ENCODE assay signal across 1 cellular context in genomic region chr10:30538086-30538485, GRCh38.
TF ChIP-seq lines count a peak whose summit lies in the region.

No MANE protein-coding gene starts in this region.

TF ChIP-seq in HepG2, 621 proteins besides CTCF, POLR2A, EP300 and RAD21 (continued from another document and continues in another):
- TF ChIP-seq ZNF616 (CRISPR knock-in tag; IDR thresholded peaks at IDR 0.05; ENCODE audit: low read depth) = no peak
- TF ChIP-seq MEF2D (CRISPR knock-in tag; IDR thresholded peaks at IDR 0.05) = peak; percentile 47; the same call in 1 of the 2 replicates
- no peak for TF ChIP-seq ZNF788 (CRISPR knock-in tag; IDR thresholded peaks at IDR 0.05; ENCODE audit: borderline replicate concordance)
- no peak for TF ChIP-seq ZBTB43 (CRISPR knock-in tag; conservative IDR thresholded peaks at IDR 0.05)
- TF ChIP-seq FOXA3 (CRISPR knock-in tag; IDR thresholded peaks at IDR 0.05) = peak; percentile 89
- TF ChIP-seq ZNF577 (CRISPR knock-in tag; IDR thresholded peaks at IDR 0.05; ENCODE audit: borderline replicate concordance, low read depth) = no peak
- no peak for TF ChIP-seq ZNF30 (CRISPR knock-in tag; IDR thresholded peaks at IDR 0.05)
- TF ChIP-seq MED13 (CRISPR knock-in tag; IDR thresholded peaks at IDR 0.05) = no peak
- TF ChIP-seq SOX6 (IDR thresholded peaks at IDR 0.05) = no peak
- TF ChIP-seq SOX6 (CRISPR knock-in tag; IDR thresholded peaks at IDR 0.05) = peak; percentile 75
- no peak for TF ChIP-seq ZNF891 (CRISPR knock-in tag; IDR thresholded peaks at IDR 0.05)
- TF ChIP-seq ZNF20 (CRISPR knock-in tag; IDR thresholded peaks at IDR 0.05) = no peak
- no peak for TF ChIP-seq U2AF1 (optimal IDR thresholded peaks at IDR 0.05; ENCODE audit: low read depth, low read length)
- no peak for TF ChIP-seq HIC2 (CRISPR knock-in tag; IDR thresholded peaks at IDR 0.05; ENCODE audit: low read depth)
- peak; percentile 99 for TF ChIP-seq ZKSCAN1 (IDR thresholded peaks at IDR 0.05; ENCODE audit: low read length)
- no peak for TF ChIP-seq CENPBD1 (CRISPR knock-in tag; IDR thresholded peaks at IDR 0.05; ENCODE audit: borderline replicate concordance, low read depth)
- no peak for TF ChIP-seq ATAD3A (CRISPR knock-in tag; IDR thresholded peaks at IDR 0.05)
- no peak for TF ChIP-seq ZNF451 (CRISPR knock-in tag; IDR thresholded peaks at IDR 0.05)
- no peak for TF ChIP-seq ZBTB7B (CRISPR knock-in tag; IDR thresholded peaks at IDR 0.05)
- peak; percentile 72; the same call in 1 of the 2 replicates for TF ChIP-seq ARID3A (IDR thresholded peaks at IDR 0.05; ENCODE audit: low read depth, low read length)
- no peak for TF ChIP-seq POLR2AphosphoS5 (IDR thresholded peaks at IDR 0.05; ENCODE audit: low read depth, low read length)
- TF ChIP-seq ZNF275 (CRISPR knock-in tag; IDR thresholded peaks at IDR 0.05; ENCODE audit: borderline replicate concordance) = no peak
- TF ChIP-seq ZNF335 (CRISPR knock-in tag; IDR thresholded peaks at IDR 0.05) = no peak
- peak; percentile 75 for TF ChIP-seq NR2F2 (IDR thresholded peaks at IDR 0.05; ENCODE audit: borderline replicate concordance, low read depth)
- peak; percentile 83 for TF ChIP-seq FOSL1 (CRISPR knock-in tag; IDR thresholded peaks at IDR 0.05; ENCODE audit: borderline replicate concordance)
- no peak for TF ChIP-seq ARID2 (CRISPR knock-in tag; IDR thresholded peaks at IDR 0.05; ENCODE audit: borderline replicate concordance)
- no peak for TF ChIP-seq SALL2 (CRISPR knock-in tag; IDR thresholded peaks at IDR 0.05)
- TF ChIP-seq CEBPB (IDR thresholded peaks at IDR 0.05; ENCODE audit: borderline replicate concordance, low read depth, low read length) = no peak
- peak; percentile 55; the same call in 1 of the 2 replicates for TF ChIP-seq HMG20A (CRISPR knock-in tag; IDR thresholded peaks at IDR 0.05; ENCODE audit: borderline replicate concordance)
- TF ChIP-seq SRF (IDR thresholded peaks at IDR 0.05; ENCODE audit: low read depth, low read length) = no peak
- TF ChIP-seq ZNF558 (CRISPR knock-in tag; IDR thresholded peaks at IDR 0.05; ENCODE audit: borderline replicate concordance) = no peak
- TF ChIP-seq DZIP1 (CRISPR knock-in tag; IDR thresholded peaks at IDR 0.05) = no peak
- no peak for TF ChIP-seq ZNF543 (CRISPR knock-in tag; IDR thresholded peaks at IDR 0.05)
- TF ChIP-seq ONECUT2 (CRISPR knock-in tag; IDR thresholded peaks at IDR 0.05) = no peak
- TF ChIP-seq ZNF331 (CRISPR knock-in tag; IDR thresholded peaks at IDR 0.05) = no peak
- no peak for TF ChIP-seq TFDP2 (CRISPR knock-in tag; IDR thresholded peaks at IDR 0.05)
- TF ChIP-seq ZSCAN20 (CRISPR knock-in tag; IDR thresholded peaks at IDR 0.05; ENCODE audit: borderline replicate concordance) = no peak
- TF ChIP-seq ZMYM4 (CRISPR knock-in tag; IDR thresholded peaks at IDR 0.05) = 0 out of 2 replicates have a peak, but pooled peaks have one; percentile 27
- TF ChIP-seq RBM22 (optimal IDR thresholded peaks at IDR 0.05; ENCODE audit: low read length) = no peak
- peak; percentile 65; the same call in 1 of the 2 replicates for TF ChIP-seq KAT8 (CRISPR knock-in tag; IDR thresholded peaks at IDR 0.05)
- TF ChIP-seq ZNF234 (CRISPR knock-in tag; conservative IDR thresholded peaks at IDR 0.05) = no peak
- TF ChIP-seq DR1 (CRISPR knock-in tag; IDR thresholded peaks at IDR 0.05) = no peak
- TF ChIP-seq UBTF (CRISPR knock-in tag; IDR thresholded peaks at IDR 0.05) = no peak
- no peak for TF ChIP-seq CBX1 (IDR thresholded peaks at IDR 0.05; ENCODE audit: low read depth)
- no peak for TF ChIP-seq RERE (CRISPR knock-in tag; IDR thresholded peaks at IDR 0.05; ENCODE audit: low read depth)
- TF ChIP-seq SNAPC5 (CRISPR knock-in tag; IDR thresholded peaks at IDR 0.05; ENCODE audit: borderline replicate concordance) = no peak
- no peak for TF ChIP-seq BRF2 (CRISPR knock-in tag; IDR thresholded peaks at IDR 0.05)
- TF ChIP-seq THYN1 (CRISPR knock-in tag; IDR thresholded peaks at IDR 0.05; ENCODE audit: borderline replicate concordance, low read depth) = no peak
